Comparison of ENCODE assay signal across 1 cellular context in genomic region chr17:45315583-45316270, GRCh38.
A peak's percentile ranks its signal among the peaks of the same experiment; 100 is the strongest.
TF ChIP-seq lines count a peak whose summit lies in the region.

No MANE protein-coding gene starts in this region.

TF ChIP-seq in GM12878, 131 proteins besides CTCF, POLR2A, EP300 and RAD21:
- TF ChIP-seq PAX8 (IDR thresholded peaks at IDR 0.05) (0 out of 2 replicates have a peak, but pooled peaks have one; percentile 42), STAT3 (IDR thresholded peaks at IDR 0.05; ENCODE audit: low read depth, low read length) (0 out of 2 replicates have a peak, but pooled peaks have one; percentile 25), MXI1 (IDR thresholded peaks at IDR 0.05; ENCODE audit: low read depth, low read length) (no peak), MEF2B (IDR thresholded peaks at IDR 0.05; ENCODE audit: partially characterized antibody, poor library complexity, severe bottlenecking) (peak; percentile 8), BACH1 (IDR thresholded peaks at IDR 0.05; ENCODE audit: borderline replicate concordance) (peak; percentile 50; the same call in 1 of the 2 replicates), SMAD1 (IDR thresholded peaks at IDR 0.05; ENCODE audit: low read depth, partially characterized antibody) (no peak), EED (IDR thresholded peaks at IDR 0.05; ENCODE audit: low read depth) (no peak)
